11 cellular contexts compared by ENCODE assay signal in genomic region chr11:34655335-34656008, GRCh38. TPM values are rescaled to one million over a fixed set of nuclear protein-coding genes. Genes with fewer than 3 reads are reported as not detected.
DNase-seq lines count a peak whose midpoint lies in the region; ATAC-seq and TF ChIP-seq lines count a peak whose summit lies in the region.
"Had no signal": no experiment of that assay in that cellular context is flagged by ENCODE, and none has a peak within 500 bp of the region (broad histone marks: within the 10 kb centered on the region; RNA-seq: fewer than 3 reads in every experiment).

No MANE protein-coding gene starts in this region.

- DNase-seq in A172 (ENCODE audit: low spot score) (peak; percentile 34), HT1080 (ENCODE audit: low read depth) (peak; percentile 85), breast epithelium (ENCODE audit: low spot score in 2 of 2) (no peak), right lobe of liver (no peak), foreskin melanocyte (no peak)
- DNase-seq: activated naive CD4-positive, alpha-beta T cell treated with anti-CD3 and anti-CD28 coated beads for 36 hours; T1000 had no signal

- TF ChIP-seq POLR2A in breast epithelium (IDR thresholded peaks at IDR 0.05), result no peak
- no peak for TF ChIP-seq POLR2A in right lobe of liver (IDR thresholded peaks at IDR 0.05)

- no peak overlapping the region for H3K4me3 ChIP-seq in breast epithelium
- no peak overlapping the region for H3K4me3 ChIP-seq in right lobe of liver
- H3K4me3 ChIP-seq: BLaER1 had no signal

- H3K27me3 ChIP-seq in breast epithelium, result no peaks in the 10 kb centered on the region
- no peaks in the 10 kb centered on the region for H3K27me3 ChIP-seq in right lobe of liver
- H3K27me3 ChIP-seq: BLaER1 had no signal

- H3K4me1 ChIP-seq in breast epithelium (peaks cover 0 to 11% of the 10 kb centered on the region in 2 donors), right lobe of liver (peaks cover 0 to 28% (median 9%) of the 10 kb centered on the region in 4 donors)
- H3K4me1 ChIP-seq: BLaER1 had no signal

- H3K27ac ChIP-seq in breast epithelium, result peak overlapping the region; percentile 76 to 81
- peak overlapping the region; percentile 20 to 94 (median 76) for H3K27ac ChIP-seq in right lobe of liver
- H3K27ac ChIP-seq: BLaER1 had no signal

- no peak for TF ChIP-seq CTCF in breast epithelium (IDR thresholded peaks at IDR 0.05)
- no peak for TF ChIP-seq CTCF in right lobe of liver (IDR thresholded peaks at IDR 0.05)

- ATAC-seq in right lobe of liver (no peak), GM19351 (IDR thresholded peaks at IDR 0.05; ENCODE audit: unreplicated experiment) (no peak), GM19035 (IDR thresholded peaks at IDR 0.05; ENCODE audit: unreplicated experiment) (no peak), HG03565 (IDR thresholded peaks at IDR 0.05; ENCODE audit: unreplicated experiment) (no peak)

- WGBS in right lobe of liver (ENCODE audit: insufficient coverage, low coverage, low lambda C conversion rate, missing lambda C conversion rate), result 35% methylated on average over 2 of the region's 2 CpGs

- intact Hi-C loops in breast epithelium (cut with DNase I; ENCODE audit: low total_unique reads) (no loop called here), right lobe of liver (cut with DNase I) (no loop called here)

- H3K36me3 ChIP-seq in breast epithelium (no peaks in the 10 kb centered on the region), right lobe of liver (no peaks in the 10 kb centered on the region)
- H3K36me3 ChIP-seq: BLaER1 had no signal

- no peaks in the 10 kb centered on the region for H3K9me3 ChIP-seq in breast epithelium
- no peaks in the 10 kb centered on the region for H3K9me3 ChIP-seq in right lobe of liver
- H3K9me3 ChIP-seq: BLaER1 had no signal

RNA-seq across cellular contexts. Expression of gene EHF, which starts 34.6 kb away (rescaled TPM):
- 0.14 TPM in 1 of 2 replicates, not detected in the other for total RNA-seq in A172 (2014; rRNA removed; shearing (Covaris generic))
- total RNA-seq in HT1080 (2014; rRNA removed; shearing (Covaris generic)), result 0.27 TPM in 1 of 2 replicates, not detected in the other
- polyA plus RNA-seq in HT1080 (2015; cell fraction: cytosol; rRNA removed), result 0.05 TPM in 1 of 2 replicates, not detected in the other
- polyA plus RNA-seq in HT1080 (2015; cell fraction: nucleus; rRNA removed), result not detected in 2 replicates
- total RNA-seq in breast epithelium, result 100 to 1,000 TPM in 2 of 3 donors, under 1 TPM in 1; 0.16 to 392 (median 132) TPM
- 1 to 10 TPM in 5 of 6 experiments, under 1 TPM in 1; 1.00 to 3.3 (median 1.5) TPM for total RNA-seq in right lobe of liver
- total RNA-seq: activated naive CD4-positive, alpha-beta T cell treated with anti-CD3 and anti-CD28 coated beads for 36 hours had no signal

Comparison
In these comparisons a context has a peak if more than half of its experiments do, and no peak if none do; other contexts are left out.
1. DNase-seq: peak in A172 (single experiment) and HT1080 (single experiment); none in breast epithelium (0 of 2), right lobe of liver (0 of 3) and foreskin melanocyte (single experiment).